1 cellular context compared by ENCODE assay signal in the genomic region with DNA sequence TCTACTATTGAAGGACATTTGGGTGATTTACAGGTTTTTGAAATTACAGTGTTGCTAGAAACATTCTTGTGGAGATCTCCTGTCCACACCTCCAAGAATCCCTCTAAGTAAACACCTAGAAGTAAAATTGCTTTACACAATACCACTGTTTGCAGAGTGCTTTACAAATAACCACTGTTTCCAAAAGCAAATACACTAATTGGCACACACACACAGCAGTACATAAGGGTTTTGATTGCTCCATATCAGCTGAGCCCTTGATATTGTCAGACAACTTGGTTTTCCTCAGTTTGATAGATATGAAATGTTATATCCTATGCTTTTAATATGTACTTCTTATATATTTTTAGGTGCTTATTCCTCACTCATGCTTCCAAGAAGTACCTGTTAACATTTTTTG.
TF ChIP-seq lines count a peak whose summit lies in the region.

No MANE protein-coding gene starts in this region.

TF ChIP-seq in HepG2, 621 proteins besides CTCF, POLR2A, EP300 and RAD21 (continued from another document):
- peak; percentile 53; the same call in 1 of the 2 replicates for TF ChIP-seq ARID3A (IDR thresholded peaks at IDR 0.05; ENCODE audit: low read depth, low read length)
- peak; percentile 35; the same call in 1 of the 2 replicates for TF ChIP-seq HDAC2 (CRISPR knock-in tag; IDR thresholded peaks at IDR 0.05)
- TF ChIP-seq HOXD1 (CRISPR knock-in tag; IDR thresholded peaks at IDR 0.05): no peak
- TF ChIP-seq, protein P1, sequence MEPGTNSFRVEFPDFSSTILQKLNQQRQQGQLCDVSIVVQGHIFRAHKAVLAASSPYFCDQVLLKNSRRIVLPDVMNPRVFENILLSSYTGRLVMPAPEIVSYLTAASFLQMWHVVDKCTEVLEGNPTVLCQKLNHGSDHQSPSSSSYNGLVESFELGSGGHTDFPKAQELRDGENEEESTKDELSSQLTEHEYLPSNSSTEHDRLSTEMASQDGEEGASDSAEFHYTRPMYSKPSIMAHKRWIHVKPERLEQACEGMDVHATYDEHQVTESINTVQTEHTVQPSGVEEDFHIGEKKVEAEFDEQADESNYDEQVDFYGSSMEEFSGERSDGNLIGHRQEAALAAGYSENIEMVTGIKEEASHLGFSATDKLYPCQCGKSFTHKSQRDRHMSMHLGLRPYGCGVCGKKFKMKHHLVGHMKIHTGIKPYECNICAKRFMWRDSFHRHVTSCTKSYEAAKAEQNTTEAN (CRISPR knock-in tag; conservative IDR thresholded peaks at IDR 0.05): 0 out of 2 replicates have a peak, but pooled peaks have one; percentile 15
- TF ChIP-seq, protein P2, sequence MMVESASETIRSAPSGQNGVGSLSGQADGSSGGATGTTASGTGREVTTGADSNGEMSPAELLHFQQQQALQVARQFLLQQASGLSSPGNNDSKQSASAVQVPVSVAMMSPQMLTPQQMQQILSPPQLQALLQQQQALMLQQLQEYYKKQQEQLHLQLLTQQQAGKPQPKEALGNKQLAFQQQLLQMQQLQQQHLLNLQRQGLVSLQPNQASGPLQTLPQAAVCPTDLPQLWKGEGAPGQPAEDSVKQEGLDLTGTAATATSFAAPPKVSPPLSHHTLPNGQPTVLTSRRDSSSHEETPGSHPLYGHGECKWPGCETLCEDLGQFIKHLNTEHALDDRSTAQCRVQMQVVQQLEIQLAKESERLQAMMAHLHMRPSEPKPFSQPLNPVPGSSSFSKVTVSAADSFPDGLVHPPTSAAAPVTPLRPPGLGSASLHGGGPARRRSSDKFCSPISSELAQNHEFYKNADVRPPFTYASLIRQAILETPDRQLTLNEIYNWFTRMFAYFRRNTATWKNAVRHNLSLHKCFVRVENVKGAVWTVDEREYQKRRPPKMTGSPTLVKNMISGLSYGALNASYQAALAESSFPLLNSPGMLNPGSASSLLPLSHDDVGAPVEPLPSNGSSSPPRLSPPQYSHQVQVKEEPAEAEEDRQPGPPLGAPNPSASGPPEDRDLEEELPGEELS (CRISPR knock-in tag; IDR thresholded peaks at IDR 0.05): peak; percentile 59
- TF ChIP-seq TBX3 (IDR thresholded peaks at IDR 0.05; ENCODE audit: borderline replicate concordance): peak; percentile 86
